In the genomic region with DNA sequence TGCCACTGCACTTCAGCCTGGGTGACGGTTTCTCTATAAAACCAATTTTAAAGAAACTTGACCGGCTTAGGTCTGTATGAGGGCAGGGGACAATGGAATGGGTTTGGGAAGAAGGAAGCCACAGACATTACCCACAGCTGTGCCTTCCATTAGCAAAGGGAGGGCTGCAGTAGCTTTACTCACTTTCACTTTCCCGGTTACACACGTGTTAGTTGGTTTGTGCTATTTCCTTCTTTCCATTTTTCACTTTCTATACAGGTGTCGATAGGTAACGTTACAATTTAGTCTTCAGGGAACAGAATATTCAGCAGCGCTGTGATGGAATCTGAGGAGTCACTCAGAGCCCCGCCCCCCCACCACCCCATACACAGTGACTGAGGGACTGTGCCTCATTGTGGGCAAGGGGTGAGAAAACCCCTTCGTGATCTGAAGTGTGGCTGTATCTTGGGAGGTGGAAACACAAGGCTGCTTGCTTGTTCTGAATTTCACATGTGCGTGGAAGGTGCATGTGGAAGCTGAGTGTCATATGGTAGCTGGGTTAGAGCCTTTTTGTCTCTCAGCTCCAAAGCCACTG, we compare ENCODE assay signal across 12 cellular contexts. TPM values are rescaled to one million over a fixed set of nuclear protein-coding genes. Genes with fewer than 3 reads are reported as not detected.
DNase-seq lines count a peak whose midpoint lies in the region; ATAC-seq and TF ChIP-seq lines count a peak whose summit lies in the region.
"Had no signal": no experiment of that assay in that cellular context is flagged by ENCODE, and none has a peak within 500 bp of the region (broad histone marks: within the 10 kb centered on the region; RNA-seq: fewer than 3 reads in every experiment).

No MANE protein-coding gene starts in this region.

- no peaks in the 10 kb centered on the region for H3K9me2 ChIP-seq in Karpas-422 (replicated peaks; ENCODE audit: insufficient read depth, low read length)

- H3K4me3 ChIP-seq in DND-41 (ENCODE audit: low read depth in 1 of 2, low read length in 2 of 2), result no peak overlapping the region
- H3K4me3 ChIP-seq in Karpas-422 (ENCODE audit: low read length), result peak overlapping the region; percentile 62
- H3K4me3 ChIP-seq: vagina had no signal

- H3K4me1 ChIP-seq in DND-41 (ENCODE audit: insufficient read depth, low read length) (peaks cover 6% of the 10 kb centered on the region), Karpas-422 (ENCODE audit: low read length) (peaks cover 66% of the 10 kb centered on the region)
- H3K4me1 ChIP-seq: vagina had no signal

- H3K4me3 Mint-ChIP-seq in naive B cell, result peak overlapping the region; percentile 50 to 82 (median 64)
- H3K4me3 Mint-ChIP-seq: nephron had no signal

- H3K27ac Mint-ChIP-seq in naive B cell, result peak overlapping the region in 2 of 6 donors; percentile 12 to 57
- H3K27ac Mint-ChIP-seq: nephron had no signal

- peaks cover 0 to 18% (median 5%) of the 10 kb centered on the region in 3 donors for H3K27me3 Mint-ChIP-seq in naive B cell

- ATAC-seq in DND-41 (ENCODE audit: insufficient read depth, low read depth) (peak; percentile 85), naive B cell (ENCODE audit: low read depth in 2 of 2) (peak; percentile 78 to 82), left cardiac atrium (no peak)

- H3K4me1 Mint-ChIP-seq in naive B cell, result peaks cover 22 to 47% (median 46%) of the 10 kb centered on the region in 3 donors

- H3K9me3 ChIP-seq in DND-41 (ENCODE audit: insufficient read depth, low read length, severe bottlenecking), result no peaks in the 10 kb centered on the region
- H3K9me3 ChIP-seq in Karpas-422 (ENCODE audit: low read length), result no peaks in the 10 kb centered on the region
- H3K9me3 ChIP-seq: vagina had no signal

- no peak for TF ChIP-seq CTCF in DND-41 (IDR thresholded peaks at IDR 0.05; ENCODE audit: borderline replicate concordance, extremely low read depth, low read length, poor library complexity, severe bottlenecking)

- H2AFZ ChIP-seq in DND-41 (ENCODE audit: low read depth, low read length), result no peak overlapping the region
- peak overlapping the region; percentile 100; the same call in 1 of the 2 replicates for H2AFZ ChIP-seq in Karpas-422 (ENCODE audit: low read length)

- no peaks in the 10 kb centered on the region for H3K36me3 Mint-ChIP-seq in naive B cell

- no peak overlapping the region for H3K9ac ChIP-seq in DND-41 (ENCODE audit: low read depth, low read length)
- H3K9ac ChIP-seq in Karpas-422 (ENCODE audit: low read length), result peak overlapping the region; percentile 75

- H3K36me3 ChIP-seq in DND-41 (ENCODE audit: insufficient read depth, low read length) (no peaks in the 10 kb centered on the region), Karpas-422 (ENCODE audit: insufficient read depth, low read length) (no peaks in the 10 kb centered on the region)
- H3K36me3 ChIP-seq: vagina had no signal

- peaks cover 0 to 5% (median 0%) of the 10 kb centered on the region in 7 donors for H3K9me3 Mint-ChIP-seq in naive B cell
- H3K9me3 Mint-ChIP-seq: nephron had no signal

- peaks cover 8% of the 10 kb centered on the region for H3K27me3 ChIP-seq in DND-41 (ENCODE audit: insufficient read depth, low read length, poor library complexity)
- no peaks in the 10 kb centered on the region for H3K27me3 ChIP-seq in Karpas-422 (ENCODE audit: low read length)
- H3K27me3 ChIP-seq: vagina had no signal

- no peak overlapping the region; the same call in 1 of the 2 replicates for H3K27ac ChIP-seq in DND-41 (ENCODE audit: low read length)
- H3K27ac ChIP-seq in Karpas-422 (ENCODE audit: low read length), result peak overlapping the region; percentile 90
- no peak overlapping the region for H3K27ac ChIP-seq in substantia nigra (ENCODE audit: low read depth, low read length, poor library complexity, severe bottlenecking)
- H3K27ac ChIP-seq: vagina had no signal

- H3K79me2 ChIP-seq in DND-41 (ENCODE audit: insufficient read depth, low read length) (no peaks in the 10 kb centered on the region), Karpas-422 (ENCODE audit: low read length) (no peaks in the 10 kb centered on the region)

- intact Hi-C loops in left cardiac atrium (cut with DNase I), result no loop called here

- H3K4me2 ChIP-seq in DND-41 (ENCODE audit: insufficient read depth, low read length), result peak overlapping the region; percentile 39
- peak overlapping the region; percentile 94 for H3K4me2 ChIP-seq in Karpas-422 (ENCODE audit: low read depth, low read length, poor library complexity, severe bottlenecking)

- DNase-seq in DND-41 (peak; percentile 18), GM19240 (ENCODE audit: insufficient read length, low spot score) (peak; percentile 53), Karpas-422 (peak; percentile 52), naive B cell (peak; percentile 39), AG08396 (ENCODE audit: low spot score) (no peak), NCI-H748 (lab: John Stamatoyannopoulos, UW; ENCODE audit: unreplicated experiment) (no peak), left cardiac atrium (no peak), substantia nigra (lab: John Stamatoyannopoulos, UW) (no peak)
- DNase-seq: DMS 273 treated with DMSO at 0.1 percent for 48 hours, NCI-H524 treated with DMSO at 0.1 percent for 48 hours had no signal

- H4K20me1 ChIP-seq in DND-41 (ENCODE audit: insufficient read depth, low read length) (no peaks in the 10 kb centered on the region), Karpas-422 (ENCODE audit: insufficient read depth, low read depth, low read length) (no peaks in the 10 kb centered on the region)

RNA-seq across cellular contexts. Expression of a gene that starts 44.8 kb away (rescaled TPM):
- 5,091 and 6,020 TPM in 2 replicates for total RNA-seq in Karpas-422 (2014; rRNA removed; shearing (Covaris generic); ENCODE audit: low replicate concordance)
- polyA plus RNA-seq in naive B cell (ENCODE audit: low read depth in 6 of 6), result 1,000 to 10,000 TPM; 1,322 to 3,271 (median 2,987) TPM
- 1,000 to 10,000 TPM; 1,021 to 1,102 TPM for total RNA-seq in left cardiac atrium

Comparison
In these comparisons a context has a peak if more than half of its experiments do, and no peak if none do; other contexts are left out.
1. ATAC-seq: peak in DND-41 (single experiment) and naive B cell (2 of 2); none in left cardiac atrium (0 of 2).
2. DNase-seq: peak in DND-41 (single experiment), GM19240 (single experiment), Karpas-422 (single experiment) and naive B cell (single experiment); none in AG08396 (single experiment), NCI-H748 (single experiment), left cardiac atrium (single experiment) and substantia nigra (0 of 49).